In the genomic region with DNA sequence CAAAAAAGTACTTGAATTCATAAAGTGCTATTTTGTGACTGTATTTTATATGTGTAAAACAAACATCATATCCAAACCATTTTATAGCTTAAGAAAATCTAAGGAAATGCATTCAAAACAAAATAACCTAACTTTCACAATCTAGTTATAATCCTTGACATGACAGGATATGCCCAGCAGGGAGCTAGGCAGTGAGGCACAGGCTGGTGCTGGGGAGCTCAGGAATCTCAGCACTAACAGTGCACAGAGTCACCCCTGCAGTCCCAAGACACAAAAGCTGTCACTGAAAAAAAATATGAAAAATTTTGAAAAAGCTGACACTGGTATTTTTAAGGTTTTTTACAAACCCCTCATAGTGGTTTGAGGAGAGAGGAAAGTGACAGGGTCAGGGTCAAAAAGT, we compare ENCODE assay signal across 19 cellular contexts. TPM values are rescaled to one million over a fixed set of nuclear protein-coding genes. Genes with fewer than 3 reads are reported as not detected.
"Had no signal": no experiment of that assay in that cellular context is flagged by ENCODE, and none has a peak within 500 bp of the region (broad histone marks: within the 10 kb centered on the region; RNA-seq: fewer than 3 reads in every experiment).

No MANE protein-coding gene starts in this region.

- H3K27me3 ChIP-seq: esophagus muscularis mucosa, ovary, upper lobe of right lung had no signal

- H3K4me3 Mint-ChIP-seq: activated CD4-positive, alpha-beta memory T cell treated with anti-CD3 and anti-CD28 coated beads for 36 hours; activated T-cell treated with anti-CD3 and anti-CD28 coated beads, Interleukin-2, amount 50 U/mL, for 4 hours; brain; memory B cell; natural killer cell treated with Interleukin-12 subunit alpha and Interleukin-12 subunit beta and Interleukin-15 and Interleukin-18, amount 100 ng/mL, for 72 hours; stimulated activated naive CD8-positive, alpha-beta T cell treated with anti-CD3 and anti-CD28 coated beads, Interleukin-15, Interleukin-2, amounts not matched to agents 100 ng/mL and 50 ng/mL, for 24 hours; T-helper 2 cell treated with Interferon-gamma antibody and Interleukin-4, amounts not matched to agents 5 μg/mL and 100 μg/mL, for 36 hours had no signal

- ATAC-seq: activated naive CD4-positive, alpha-beta T cell treated with anti-CD3 and anti-CD28 coated beads, Interleukin-2, amount 50 U/mL, for 72 hours; activated T-cell treated with anti-CD3 and anti-CD28 coated beads, Interleukin-2, amount 50 U/mL, for 4 hours; natural killer cell treated with Interleukin-12 subunit alpha and Interleukin-12 subunit beta and Interleukin-15 and Interleukin-18, amount 100 ng/mL, for 72 hours; upper lobe of right lung had no signal

- H3K9me3 ChIP-seq: esophagus muscularis mucosa, ovary, upper lobe of right lung had no signal

- DNase-seq: activated CD4-positive, alpha-beta memory T cell treated with anti-CD3 and anti-CD28 coated beads for 36 hours; activated effector memory CD4-positive, alpha-beta T cell treated with anti-CD3 and anti-CD28 coated beads, Interleukin-2, amount 50 U/mL, for 16 hours; activated T-cell treated with anti-CD3 and anti-CD28 coated beads, Interleukin-2, amount 50 U/mL, for 4 hours; amniotic stem cell; cerebellar nuclear complex; glutamatergic neuron; ovary; stimulated activated CD4-positive, alpha-beta T cell treated with anti-CD3 and anti-CD28 coated beads, Interleukin-4, amount 100 ng/mL, for 1 hour; stimulated activated CD8-positive, alpha-beta memory T cell treated with anti-CD3 and anti-CD28 coated beads, Interleukin-4, amount 100 ng/mL, for 48 hours; upper lobe of right lung had no signal

- FAIRE-seq: islet of Langerhans had no signal

- H3K27me3 Mint-ChIP-seq: activated CD4-positive, alpha-beta memory T cell treated with anti-CD3 and anti-CD28 coated beads for 36 hours; brain; memory B cell; natural killer cell treated with Interleukin-12 subunit alpha and Interleukin-12 subunit beta and Interleukin-15 and Interleukin-18, amount 100 ng/mL, for 72 hours; stimulated activated naive CD8-positive, alpha-beta T cell treated with anti-CD3 and anti-CD28 coated beads, Interleukin-15, Interleukin-2, amounts not matched to agents 100 ng/mL and 50 ng/mL, for 24 hours had no signal

- H3K4me1 ChIP-seq: esophagus muscularis mucosa, upper lobe of right lung had no signal

- H3K36me3 Mint-ChIP-seq: activated CD4-positive, alpha-beta memory T cell treated with anti-CD3 and anti-CD28 coated beads for 36 hours; activated naive CD4-positive, alpha-beta T cell treated with anti-CD3 and anti-CD28 coated beads, Interleukin-2, amount 50 U/mL, for 72 hours; brain; memory B cell; natural killer cell treated with Interleukin-12 subunit alpha and Interleukin-12 subunit beta and Interleukin-15 and Interleukin-18, amount 100 ng/mL, for 72 hours had no signal

- H3K36me3 ChIP-seq: esophagus muscularis mucosa, ovary, upper lobe of right lung had no signal

- H3K9me3 Mint-ChIP-seq: activated CD4-positive, alpha-beta memory T cell treated with anti-CD3 and anti-CD28 coated beads for 36 hours; activated naive CD4-positive, alpha-beta T cell treated with anti-CD3 and anti-CD28 coated beads, Interleukin-2, amount 50 U/mL, for 72 hours; brain; memory B cell; natural killer cell treated with Interleukin-12 subunit alpha and Interleukin-12 subunit beta and Interleukin-15 and Interleukin-18, amount 100 ng/mL, for 72 hours; stimulated activated naive CD8-positive, alpha-beta T cell treated with anti-CD3 and anti-CD28 coated beads, Interleukin-15, Interleukin-2, amounts not matched to agents 100 ng/mL and 50 ng/mL, for 24 hours; T-helper 2 cell treated with Interferon-gamma antibody and Interleukin-4, amounts not matched to agents 5 μg/mL and 100 μg/mL, for 36 hours had no signal

- H3K4me3 ChIP-seq: esophagus muscularis mucosa, ovary, upper lobe of right lung had no signal

- H3K27ac ChIP-seq: esophagus muscularis mucosa, ovary, upper lobe of right lung had no signal

- H3K27ac Mint-ChIP-seq: activated CD4-positive, alpha-beta memory T cell treated with anti-CD3 and anti-CD28 coated beads for 36 hours; activated naive CD4-positive, alpha-beta T cell treated with anti-CD3 and anti-CD28 coated beads, Interleukin-2, amount 50 U/mL, for 72 hours; brain; memory B cell; natural killer cell treated with Interleukin-12 subunit alpha and Interleukin-12 subunit beta and Interleukin-15 and Interleukin-18, amount 100 ng/mL, for 72 hours; stimulated activated naive CD8-positive, alpha-beta T cell treated with anti-CD3 and anti-CD28 coated beads, Interleukin-15, Interleukin-2, amounts not matched to agents 100 ng/mL and 50 ng/mL, for 24 hours; T-helper 2 cell treated with Interferon-gamma antibody and Interleukin-4, amounts not matched to agents 5 μg/mL and 100 μg/mL, for 36 hours had no signal

- H3K4me1 Mint-ChIP-seq: brain, memory B cell had no signal

RNA-seq across cellular contexts. Expression of a gene that starts 24.2 kb away (rescaled TPM):
- total RNA-seq: activated naive CD4-positive, alpha-beta T cell treated with anti-CD3 and anti-CD28 coated beads, Interleukin-2, amount 50 U/mL, for 72 hours; activated T-cell treated with anti-CD3 and anti-CD28 coated beads, Interleukin-2, amount 50 U/mL, for 4 hours; dermis microvascular lymphatic vessel endothelial cell; esophagus muscularis mucosa; natural killer cell treated with Interleukin-12 subunit alpha and Interleukin-12 subunit beta and Interleukin-15 and Interleukin-18, amount 100 ng/mL, for 72 hours had no signal
